Comparison of ENCODE assay signal across 11 cellular contexts in genomic region chr10:17157024-17157423, GRCh38. TPM values are rescaled to one million over a fixed set of nuclear protein-coding genes. Genes with fewer than 3 reads are reported as not detected.
"Had no signal": no experiment of that assay in that cellular context is flagged by ENCODE, and none has a peak within 500 bp of the region (broad histone marks: within the 10 kb centered on the region; RNA-seq: fewer than 3 reads in every experiment).

No MANE protein-coding gene starts in this region.

- H3K36me3 ChIP-seq: HAP-1 had no signal

- H3K4me3 ChIP-seq: GM23248, HAP-1, K562 had no signal

- DNase-seq: GM23248, GOT3, H7, HFFc6, IMR-90, KG1 had no signal

- H3K9me3 ChIP-seq: HAP-1 had no signal

- H3K27ac ChIP-seq: GM23248 had no signal

- ATAC-seq: HCT116, K562 had no signal

- FAIRE-seq: HTR-8/SVneo had no signal

RNA-seq across cellular contexts. Expression of gene CUBN, which starts 27.4 kb away (rescaled TPM):
- total RNA-seq: HT-29 had no signal
